In the genomic region with DNA sequence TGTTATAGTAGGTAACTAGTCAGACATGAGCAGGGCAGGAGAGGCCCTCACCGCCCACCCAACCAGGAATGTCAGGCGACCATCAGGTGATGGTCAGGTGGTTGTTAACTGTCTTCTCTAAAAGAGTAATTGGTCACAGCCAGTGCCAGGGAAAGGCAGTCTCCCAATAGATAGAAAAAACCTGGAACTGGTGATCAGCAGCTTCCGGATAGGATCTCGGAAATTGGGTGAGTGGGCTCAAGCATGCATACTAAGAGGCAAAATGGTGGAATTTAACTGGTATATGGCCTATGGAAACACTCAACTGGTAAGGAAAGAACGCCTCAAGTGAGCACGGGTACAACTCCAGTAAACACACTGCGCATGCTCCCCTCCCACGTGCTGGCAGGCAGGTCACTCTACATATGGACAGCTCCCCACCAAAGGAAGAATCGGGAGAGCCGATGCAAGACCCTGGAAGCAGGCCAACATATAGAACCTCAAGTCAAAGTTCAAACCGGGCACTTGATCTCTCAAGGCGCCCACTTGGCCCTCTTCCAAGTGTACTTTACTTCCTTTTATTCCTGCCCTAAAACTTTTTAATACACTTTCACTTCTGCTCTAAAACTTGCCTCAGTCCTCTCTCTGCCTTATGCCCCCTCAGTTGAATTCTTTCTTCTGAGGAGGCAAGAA, we compare ENCODE assay signal across 20 cellular contexts. TPM values are rescaled to one million over a fixed set of nuclear protein-coding genes. Genes with fewer than 3 reads are reported as not detected.
DNase-seq lines count a peak whose midpoint lies in the region; ATAC-seq, FAIRE-seq and TF ChIP-seq lines count a peak whose summit lies in the region.
"Had no signal": no experiment of that assay in that cellular context is flagged by ENCODE, and none has a peak within 500 bp of the region (broad histone marks: within the 10 kb centered on the region; RNA-seq: fewer than 3 reads in every experiment).

No MANE protein-coding gene starts in this region.

- in situ Hi-C loops in GM12878 (cut with MboI), result no loop called here

- TF ChIP-seq CTCF in OCI-LY3 (IDR thresholded peaks at IDR 0.05; ENCODE audit: low read depth, low read length) (no peak), GM12878 (IDR thresholded peaks at IDR 0.05 in 2 of 3, conservative IDR thresholded peaks at IDR 0.05 in 1 of 3; ENCODE audit: control insufficient read depth in 2 of 3, extremely low read depth in 1 of 3, insufficient read depth in 1 of 3, low read depth in 3 of 3, low read length in 3 of 3) (no peak), sigmoid colon (IDR thresholded peaks at IDR 0.05) (no peak)

- H3K4me3 ChIP-seq in Karpas-422 (ENCODE audit: low read length) (peak overlapping the region; percentile 32; the same call in 1 of the 2 replicates), OCI-LY3 (ENCODE audit: low read length) (no peak overlapping the region), GM12878 (no peak overlapping the region), small intestine (ENCODE audit: low read depth in 1 of 2, low read length in 2 of 2) (no peak overlapping the region), sigmoid colon (no peak overlapping the region)
- H3K4me3 ChIP-seq: thoracic aorta had no signal

- CTCF ChIA-PET in GM12878 (lab: Yijun Ruan, JAX), result interaction anchor here (1.1 to 1.4 kb wide), 2 partner anchors 10 to 28 kb away, joined by 3 to 4 read pairs; no protein-coding TSS in a partner anchor
- CTCF ChIA-PET in activated CD8-positive, alpha-beta T cell treated with anti-CD3 and anti-CD28 coated beads, Interleukin-2, amount 10 ng/mL, durations not matched to agents 7 days and 5 days (lab: Charles Lee), result no interaction called here

- ATAC-seq in GM12878, result no peak
- no peak for ATAC-seq in activated CD8-positive, alpha-beta T cell treated with anti-CD3 and anti-CD28 coated beads, Interleukin-2, amount 10 ng/mL, durations not matched to agents 7 days and 5 days
- ATAC-seq: HCT116; naive thymus-derived CD8-positive, alpha-beta T cell; Panc1; T-cell; WTC11 had no signal

- WGBS in GM12878 (ENCODE audit: insufficient coverage, insufficient replicate concordance, low lambda C conversion rate, missing lambda C conversion rate), result 46% methylated on average over 12 of the region's 12 CpGs
- WGBS in small intestine, 3 donors, result 43 to 61% (median 54%) methylated on average over 12 of the region's 12 CpGs
- 41 to 70% methylated on average over 12 of the region's 12 CpGs for WGBS in sigmoid colon, 2 donors

- BruUV-seq in GM12878 (replicated peaks; lab: Mats Ljungman, UMichigan), result no TSS peak

- H3K27me3 ChIP-seq in Karpas-422 (ENCODE audit: low read length), result no peaks in the 10 kb centered on the region
- H3K27me3 ChIP-seq in OCI-LY3 (ENCODE audit: low read depth, low read length), result no peaks in the 10 kb centered on the region
- H3K27me3 ChIP-seq in GM12878 (replicated peaks in 1 of 2; ENCODE audit: control insufficient read depth in 2 of 2, insufficient read depth in 2 of 2, low read length in 1 of 2), result no peaks in the 10 kb centered on the region; a peak in 1 of 4 replicates
- H3K27me3 ChIP-seq in small intestine (ENCODE audit: control insufficient read depth in 2 of 2, insufficient read depth in 2 of 2, low read length in 2 of 2), result no peaks in the 10 kb centered on the region
- H3K27me3 ChIP-seq in sigmoid colon, result no peaks in the 10 kb centered on the region

- TF ChIP-seq RAD21 in GM12878 (IDR thresholded peaks at IDR 0.05; ENCODE audit: insufficient read depth, low read depth, low read length), result no peak

- H3K36me3 Mint-ChIP-seq in activated CD8-positive, alpha-beta T cell treated with anti-CD3 and anti-CD28 coated beads, Interleukin-2, amount 10 ng/mL, durations not matched to agents 7 days and 5 days (ENCODE audit: low read depth), result no peaks in the 10 kb centered on the region

- H2AFZ ChIP-seq in Karpas-422 (ENCODE audit: low read length), result 0 out of 2 replicates have a peak overlapping the region, but pooled peaks have one; percentile 9
- H2AFZ ChIP-seq in OCI-LY3 (ENCODE audit: low read depth, low read length), result no peak overlapping the region
- no peak overlapping the region for H2AFZ ChIP-seq in GM12878 (ENCODE audit: control insufficient read depth, low read depth, low read length)

- H3K4me2 ChIP-seq in Karpas-422 (ENCODE audit: low read depth, low read length, poor library complexity, severe bottlenecking) (peak overlapping the region; percentile 64), OCI-LY3 (ENCODE audit: low read length) (peak overlapping the region; percentile 10; the same call in 1 of the 2 replicates), GM12878 (ENCODE audit: control insufficient read depth, insufficient read depth) (no peak overlapping the region)

- H4K20me1 ChIP-seq in Karpas-422 (ENCODE audit: insufficient read depth, low read depth, low read length) (no peaks in the 10 kb centered on the region), OCI-LY3 (ENCODE audit: insufficient read depth, low read length) (no peaks in the 10 kb centered on the region), GM12878 (ENCODE audit: control insufficient read depth, insufficient read depth) (no peaks in the 10 kb centered on the region)

- DNase-seq in Karpas-422 (peak; percentile 85), GM12878 (ENCODE audit: low read depth, low spot score) (no peak), small intestine (peak; percentile 96), sigmoid colon (no peak), NCI-H128 (lab: John Stamatoyannopoulos, UW; ENCODE audit: unreplicated experiment) (no peak)
- no peak for DNase-seq in activated CD8-positive, alpha-beta T cell treated with anti-CD3 and anti-CD28 coated beads, Interleukin-2, amount 10 ng/mL, durations not matched to agents 7 days and 5 days
- DNase-seq in stimulated activated CD8-positive, alpha-beta memory T cell treated with anti-CD3 and anti-CD28 coated beads, Interleukin-4, amount 100 ng/mL, for 48 hours, result no peak
- DNase-seq: activated naive CD8-positive, alpha-beta T cell treated with anti-CD3 and anti-CD28 coated beads for 36 hours; erythroblast; naive thymus-derived CD8-positive, alpha-beta T cell; NCI-H187 treated with DMSO at 0.1 percent for 48 hours; NCI-H510A had no signal

- peak overlapping the region; percentile 67 for H3K27ac ChIP-seq in Karpas-422 (ENCODE audit: low read length)
- H3K27ac ChIP-seq in OCI-LY3 (ENCODE audit: low read length), result no peak overlapping the region
- H3K27ac ChIP-seq in GM12878 (ENCODE audit: control insufficient read depth, insufficient read depth), result no peak overlapping the region
- H3K27ac ChIP-seq in small intestine (ENCODE audit: low read depth in 1 of 2, low read length in 1 of 2), result peak overlapping the region; percentile 20 to 62
- H3K27ac ChIP-seq in sigmoid colon, result no peak overlapping the region
- H3K27ac ChIP-seq: thoracic aorta had no signal

- TF ChIP-seq EP300 in GM12878 (IDR thresholded peaks at IDR 0.05; ENCODE audit: borderline replicate concordance in 1 of 2, control insufficient read depth in 1 of 2, low read depth in 2 of 2, low read length in 2 of 2) (no peak), sigmoid colon (IDR thresholded peaks at IDR 0.05) (no peak)

- peaks cover 7% of the 10 kb centered on the region for H3K9me3 Mint-ChIP-seq in activated CD8-positive, alpha-beta T cell treated with anti-CD3 and anti-CD28 coated beads, Interleukin-2, amount 10 ng/mL, durations not matched to agents 7 days and 5 days (ENCODE audit: insufficient read depth)

- POLR2A ChIA-PET in GM12878 (lab: Charles Lee), result no interaction called here
- POLR2A ChIA-PET in activated CD8-positive, alpha-beta T cell treated with anti-CD3 and anti-CD28 coated beads, Interleukin-2, amount 10 ng/mL, durations not matched to agents 7 days and 5 days (lab: Charles Lee), result no interaction called here

- FAIRE-seq in GM12878 (lab: Jason Lieb, UNC), result no peak
- no peak for FAIRE-seq in small intestine (lab: Jason Lieb, UNC)

- no peak overlapping the region for H3K4me3 Mint-ChIP-seq in activated CD8-positive, alpha-beta T cell treated with anti-CD3 and anti-CD28 coated beads, Interleukin-2, amount 10 ng/mL, durations not matched to agents 7 days and 5 days
- H3K4me3 Mint-ChIP-seq: activated naive CD8-positive, alpha-beta T cell treated with anti-CD3 and anti-CD28 coated beads for 36 hours; naive thymus-derived CD8-positive, alpha-beta T cell; T-cell; WTC11 had no signal

- no peaks in the 10 kb centered on the region for H3K4me1 Mint-ChIP-seq in activated CD8-positive, alpha-beta T cell treated with anti-CD3 and anti-CD28 coated beads, Interleukin-2, amount 10 ng/mL, durations not matched to agents 7 days and 5 days (ENCODE audit: low read depth)
- H3K4me1 Mint-ChIP-seq: activated naive CD8-positive, alpha-beta T cell treated with anti-CD3 and anti-CD28 coated beads for 36 hours; T-cell had no signal

- RAD21 ChIA-PET in GM12878 (lab: Charles Lee; ENCODE audit: unreplicated experiment), result no interaction called here

- SMC1A ChIA-PET in GM12878 (lab: Charles Lee; ENCODE audit: uncharacterized antibody, unreplicated experiment), result interaction anchor here (0.8 to 1.6 kb wide), 4 partner anchors 11 to 68 kb away, joined by 3 to 6 read pairs (median 4); no protein-coding TSS in a partner anchor

- H3K27ac Mint-ChIP-seq in activated CD8-positive, alpha-beta T cell treated with anti-CD3 and anti-CD28 coated beads, Interleukin-2, amount 10 ng/mL, durations not matched to agents 7 days and 5 days, result no peak overlapping the region
- H3K27ac Mint-ChIP-seq: activated naive CD8-positive, alpha-beta T cell treated with anti-CD3 and anti-CD28 coated beads for 36 hours; naive thymus-derived CD8-positive, alpha-beta T cell; T-cell; WTC11 had no signal

- H3K36me3 ChIP-seq in Karpas-422 (ENCODE audit: insufficient read depth, low read length) (no peaks in the 10 kb centered on the region), OCI-LY3 (replicated peaks; ENCODE audit: low read depth, low read length) (no peaks in the 10 kb centered on the region), GM12878 (ENCODE audit: control insufficient read depth in 2 of 2, insufficient read depth in 2 of 2, low read length in 1 of 2) (no peaks in the 10 kb centered on the region), small intestine (ENCODE audit: control insufficient read depth in 2 of 2, insufficient read depth in 2 of 2, low read length in 2 of 2) (no peaks in the 10 kb centered on the region), sigmoid colon (no peaks in the 10 kb centered on the region)
- H3K36me3 ChIP-seq: thoracic aorta had no signal

- no peaks in the 10 kb centered on the region for H3K9me3 ChIP-seq in Karpas-422 (ENCODE audit: low read length)
- no peaks in the 10 kb centered on the region for H3K9me3 ChIP-seq in OCI-LY3 (ENCODE audit: insufficient read depth, low read length)
- no peaks in the 10 kb centered on the region; the same call in 2 of the 3 replicates for H3K9me3 ChIP-seq in GM12878 (replicated peaks; ENCODE audit: control insufficient read depth, insufficient read depth, low read length)
- H3K9me3 ChIP-seq in small intestine (ENCODE audit: control insufficient read depth, low read depth), result no peaks in the 10 kb centered on the region
- H3K9me3 ChIP-seq in sigmoid colon, result no peaks in the 10 kb centered on the region

- peak overlapping the region; percentile 12; the same call in 1 of the 2 replicates for H3K9ac ChIP-seq in Karpas-422 (ENCODE audit: low read length)
- H3K9ac ChIP-seq in OCI-LY3 (ENCODE audit: low read length), result no peak overlapping the region
- H3K9ac ChIP-seq in GM12878 (ENCODE audit: control insufficient read depth, insufficient read depth, low read length), result no peak overlapping the region

- TF ChIP-seq POLR2A in GM12878 (IDR thresholded peaks at IDR 0.05; ENCODE audit: low read depth, low read length) (no peak), sigmoid colon (IDR thresholded peaks at IDR 0.05) (no peak)

- intact Hi-C loops in GM12878 (cut with micrococcal nuclease; ENCODE audit: unreplicated experiment), result no loop called here
- intact Hi-C loops in sigmoid colon (cut with DNase I), result no loop called here

- H3K79me2 ChIP-seq in Karpas-422 (ENCODE audit: low read length), result no peaks in the 10 kb centered on the region
- H3K79me2 ChIP-seq in OCI-LY3 (ENCODE audit: low read length), result no peaks in the 10 kb centered on the region
- no peaks in the 10 kb centered on the region for H3K79me2 ChIP-seq in GM12878 (ENCODE audit: control insufficient read depth, insufficient read depth, low read length)

- H3K4me1 ChIP-seq in Karpas-422 (ENCODE audit: low read length) (peaks cover 32% of the 10 kb centered on the region), OCI-LY3 (ENCODE audit: low read length) (peaks cover 14% of the 10 kb centered on the region), GM12878 (ENCODE audit: control insufficient read depth, insufficient read depth, low read length) (no peaks in the 10 kb centered on the region), small intestine (ENCODE audit: control insufficient read depth in 2 of 2, insufficient read depth in 1 of 2, low read depth in 1 of 2, low read length in 1 of 2) (peaks cover 0 to 18% of the 10 kb centered on the region in 2 donors), sigmoid colon (peaks cover 0 to 37% (median 22%) of the 10 kb centered on the region in 4 donors)

- H3K9me2 ChIP-seq in Karpas-422 (replicated peaks; ENCODE audit: insufficient read depth, low read length), result no peaks in the 10 kb centered on the region

- H3K27me3 Mint-ChIP-seq in activated CD8-positive, alpha-beta T cell treated with anti-CD3 and anti-CD28 coated beads, Interleukin-2, amount 10 ng/mL, durations not matched to agents 7 days and 5 days (ENCODE audit: low read depth), result peaks cover 13% of the 10 kb centered on the region
- H3K27me3 Mint-ChIP-seq: activated naive CD8-positive, alpha-beta T cell treated with anti-CD3 and anti-CD28 coated beads for 36 hours had no signal

RNA-seq across cellular contexts. Expression of gene TMEM131, which starts 43.5 kb away (rescaled TPM):
- total RNA-seq in Karpas-422 (2014; rRNA removed; shearing (Covaris generic); ENCODE audit: low replicate concordance), result 11.2 and 20.9 TPM in 2 replicates
- 305 and 317 TPM in 2 replicates for total RNA-seq in GM12878 (2013; cell fraction: nucleolus; rRNA removed)
- total RNA-seq in GM12878 (2014; rRNA removed), result 17.0 and 17.3 TPM in 2 replicates
- 24.1 and 24.4 TPM in 2 replicates for total RNA-seq in GM12878 (2014; rRNA removed; fragmentation: Illumina TruSeq; extraction: Trizol)
- total RNA-seq in GM12878 (2021), result 46.8 and 48.2 TPM in 2 replicates
- 17.6 TPM for polyA plus RNA-seq in GM12878 (2011; ENCODE audit: low read depth)
- polyA plus RNA-seq in GM12878 (2011; rRNA removed), result 24.0 and 28.9 TPM in 2 replicates
- polyA plus RNA-seq in GM12878 (2011; cell fraction: cytosol; rRNA removed), result 15.7 and 18.7 TPM in 2 replicates
- 85.3 and 85.6 TPM in 2 replicates for polyA plus RNA-seq in GM12878 (2011; cell fraction: nucleus; rRNA removed)
- polyA plus RNA-seq in GM12878 (2012), result 26.0 and 29.7 TPM in 2 replicates
- polyA plus RNA-seq in GM12878 (2014; fragmentation: Illumina TruSeq; extraction: Trizol), result 47.3 and 65.5 TPM in 2 replicates
- 1 to 10 TPM; 6.0 to 8.1 TPM for polyA plus RNA-seq in GM12878 (2014; fragmentation: Nextera tagmentation; extraction: Ambion mirVana)
- polyA plus RNA-seq in GM12878 (2014; rRNA removed), result 27.7 and 30.3 TPM in 2 replicates
- polyA plus RNA-seq in GM12878 (2016; fragmentation: Nextera tagmentation; extraction: Ambion mirVana), result 10 to 100 TPM in 1 of 2 experiments, 1 to 10 TPM in 1; 8.4 to 22.3 TPM
- 39.7 and 51.5 TPM in 2 replicates for polyA minus RNA-seq in GM12878 (2011; rRNA and poly(A)+ RNA removed)
- polyA minus RNA-seq in GM12878 (2011; cell fraction: cytosol; rRNA and poly(A)+ RNA removed), result 13.6 and 20.6 TPM in 2 replicates
- polyA minus RNA-seq in GM12878 (2011; cell fraction: nucleus; rRNA and poly(A)+ RNA removed), result 61.7 and 86.0 TPM in 2 replicates
- polyA plus RNA-seq in small intestine, result 10 to 100 TPM in 2 of 3 donors, 1 to 10 TPM in 1; 6.5 to 15.3 (median 12.3) TPM
- total RNA-seq in sigmoid colon, result 10 to 100 TPM; 20.6 to 37.5 (median 30.5) TPM
- 10 to 100 TPM in 1 of 3 donors, 1 to 10 TPM in 2; 4.8 to 24.3 (median 6.0) TPM for polyA plus RNA-seq in sigmoid colon
- 10 to 100 TPM; 35.9 to 40.7 TPM for total RNA-seq in activated CD8-positive, alpha-beta T cell treated with anti-CD3 and anti-CD28 coated beads, Interleukin-2, amount 10 ng/mL, durations not matched to agents 7 days and 5 days

RNA-seq across cellular contexts. Expression of gene VWA3B, which starts 47.7 kb away (rescaled TPM):
- not detected in 2 replicates for total RNA-seq in Karpas-422 (2014; rRNA removed; shearing (Covaris generic); ENCODE audit: low replicate concordance)
- not detected in 2 replicates for total RNA-seq in GM12878 (2013; cell fraction: nucleolus; rRNA removed)
- total RNA-seq in GM12878 (2014; rRNA removed) (0.51 and 0.82 TPM in 2 replicates), GM12878 (2014; rRNA removed; fragmentation: Illumina TruSeq; extraction: Trizol) (0.13 TPM in 1 of 2 replicates, not detected in the other), GM12878 (2021) (not detected in 2 replicates), sigmoid colon (under 1 TPM in 1 of 4 donors, not detected in 3; 0.55 TPM)
- polyA plus RNA-seq in GM12878 (2011; ENCODE audit: low read depth), result not detected
- polyA plus RNA-seq in GM12878 (2011; rRNA removed) (0.04 TPM in 1 of 2 replicates, not detected in the other), GM12878 (2014; fragmentation: Illumina TruSeq; extraction: Trizol) (0.06 TPM in 1 of 2 replicates, not detected in the other), GM12878 (2014; fragmentation: Nextera tagmentation; extraction: Ambion mirVana) (not detected), GM12878 (2014; rRNA removed) (0.18 and 0.86 TPM in 2 replicates), GM12878 (2016; fragmentation: Nextera tagmentation; extraction: Ambion mirVana) (under 1 TPM in 1 of 2 experiments, not detected in 1; 0.24 TPM), small intestine (1 to 10 TPM in 1 of 3 donors, under 1 TPM in 1, not detected in 1; 0.51 to 1.4 TPM), sigmoid colon (1 to 10 TPM; 1.2 to 1.4 (median 1.2) TPM)
- polyA plus RNA-seq in GM12878 (2011; cell fraction: cytosol; rRNA removed), result 0.03 TPM in 1 of 2 replicates, not detected in the other
- 0.03 TPM in 1 of 2 replicates, not detected in the other for polyA plus RNA-seq in GM12878 (2011; cell fraction: nucleus; rRNA removed)
- not detected in 2 replicates for polyA plus RNA-seq in GM12878 (2012)
- polyA minus RNA-seq in GM12878 (2011; rRNA and poly(A)+ RNA removed), result not detected in 2 replicates
- polyA minus RNA-seq in GM12878 (2011; cell fraction: cytosol; rRNA and poly(A)+ RNA removed), result not detected in 2 replicates
- not detected in 2 replicates for polyA minus RNA-seq in GM12878 (2011; cell fraction: nucleus; rRNA and poly(A)+ RNA removed)
- not detected for total RNA-seq in activated CD8-positive, alpha-beta T cell treated with anti-CD3 and anti-CD28 coated beads, Interleukin-2, amount 10 ng/mL, durations not matched to agents 7 days and 5 days
- total RNA-seq: activated naive CD8-positive, alpha-beta T cell treated with anti-CD3 and anti-CD28 coated beads for 36 hours; dermis microvascular lymphatic vessel endothelial cell; liver; naive thymus-derived CD8-positive, alpha-beta T cell; T-cell; WTC11 had no signal

Comparison
In these comparisons a context has a peak if more than half of its experiments do, and no peak if none do; other contexts are left out.
1. DNase-seq: peak in Karpas-422 (single experiment) and small intestine (single experiment); none in GM12878 (single experiment), sigmoid colon (single experiment), activated CD8-positive, alpha-beta T cell treated with anti-CD3 and anti-CD28 coated beads, Interleukin-2, amount 10 ng/mL, durations not matched to agents 7 days and 5 days (single experiment), NCI-H128 (single experiment) and stimulated activated CD8-positive, alpha-beta memory T cell treated with anti-CD3 and anti-CD28 coated beads, Interleukin-4, amount 100 ng/mL, for 48 hours (single experiment).
2. H3K27ac ChIP-seq: peak in Karpas-422 (single experiment) and small intestine (2 of 2); none in OCI-LY3 (single experiment), GM12878 (single experiment) and sigmoid colon (0 of 4).